In the genomic region with DNA sequence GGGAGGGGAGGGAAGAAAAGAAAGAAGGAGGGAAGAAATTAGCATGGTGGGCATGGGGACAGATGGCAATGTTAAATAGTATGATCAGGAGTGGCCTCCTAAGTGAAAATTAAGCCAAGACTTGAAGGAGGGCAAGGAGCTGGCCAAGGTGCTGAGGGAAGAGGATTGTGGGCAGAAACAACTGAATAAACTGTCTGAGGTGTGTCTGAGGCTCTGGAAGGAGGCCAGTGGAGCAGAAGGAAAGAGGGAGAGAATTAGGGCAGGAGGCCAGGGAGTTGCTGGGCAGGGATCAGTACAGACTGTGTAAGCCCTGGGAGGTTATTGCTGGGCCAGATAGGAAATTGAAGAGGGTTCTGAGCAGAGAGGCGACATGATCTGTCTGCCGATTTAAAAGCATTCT, we compare ENCODE assay signal across 13 cellular contexts. TPM values are rescaled to one million over a fixed set of nuclear protein-coding genes. Genes with fewer than 3 reads are reported as not detected.
DNase-seq lines count a peak whose midpoint lies in the region; ATAC-seq and TF ChIP-seq lines count a peak whose summit lies in the region.
"Had no signal": no experiment of that assay in that cellular context is flagged by ENCODE, and none has a peak within 500 bp of the region (broad histone marks: within the 10 kb centered on the region; RNA-seq: fewer than 3 reads in every experiment).

No MANE protein-coding gene starts in this region.

- POLR2A ChIA-PET in PC-3 (lab: Charles Lee; ENCODE audit: unreplicated experiment): no interaction called here

- H3K4me1 ChIP-seq in PC-3 (ENCODE audit: insufficient read depth, low read length) (no peaks in the 10 kb centered on the region), endodermal cell (ENCODE audit: control insufficient read depth, insufficient read depth, low read length) (no peaks in the 10 kb centered on the region)
- H3K4me1 ChIP-seq: left lung, parathyroid adenoma had no signal

- no peaks in the 10 kb centered on the region for H3K9me3 ChIP-seq in PC-3 (ENCODE audit: low read length)
- H3K9me3 ChIP-seq in endodermal cell (ENCODE audit: control insufficient read depth, low read length): no peaks in the 10 kb centered on the region
- H3K9me3 ChIP-seq: left lung had no signal

- CTCF ChIA-PET in PC-3 (lab: Charles Lee): no interaction called here

- H3K27ac Mint-ChIP-seq in activated CD4-positive, alpha-beta T cell treated with anti-CD3 and anti-CD28 coated beads, Interleukin-2, amount 10 ng/mL, durations not matched to agents 24 days and 14 days: no peak overlapping the region
- H3K27ac Mint-ChIP-seq in endodermal cell: no peak overlapping the region
- H3K27ac Mint-ChIP-seq: activated naive CD4-positive, alpha-beta T cell treated with anti-CD3 and anti-CD28 coated beads, Interleukin-2, amount 50 U/mL, for 72 hours; B cell had no signal

- H3K4me3 ChIP-seq in PC-3 (ENCODE audit: low read length): no peak overlapping the region
- no peak overlapping the region for H3K4me3 ChIP-seq in endodermal cell (ENCODE audit: low read length)
- H3K4me3 ChIP-seq: left lung had no signal

- WGBS in endodermal cell (ENCODE audit: insufficient coverage in 1 of 2, insufficient read length in 1 of 2), 2 experiments: 91 to 100% methylated on average over 2 of the region's 2 CpGs

- H3K4me1 Mint-ChIP-seq in activated CD4-positive, alpha-beta T cell treated with anti-CD3 and anti-CD28 coated beads, Interleukin-2, amount 10 ng/mL, durations not matched to agents 24 days and 14 days: peaks cover 5% of the 10 kb centered on the region
- H3K4me1 Mint-ChIP-seq in endodermal cell: no peaks in the 10 kb centered on the region

- no peak overlapping the region for H3K9ac ChIP-seq in PC-3 (ENCODE audit: low read length)
- H3K9ac ChIP-seq in endodermal cell (ENCODE audit: extremely low read depth, low read length, poor library complexity, severe bottlenecking): no peak overlapping the region
- H3K9ac ChIP-seq: parathyroid adenoma had no signal

- no peak overlapping the region for H3K27ac ChIP-seq in PC-3 (ENCODE audit: low read length)
- no peak overlapping the region for H3K27ac ChIP-seq in endodermal cell (ENCODE audit: low read depth, low read length)
- H3K27ac ChIP-seq: left lung, parathyroid adenoma had no signal

- no peaks in the 10 kb centered on the region for H4K20me1 ChIP-seq in PC-3 (ENCODE audit: low read length)

- TF ChIP-seq CTCF in PC-3 (conservative IDR thresholded peaks at IDR 0.05; ENCODE audit: low read depth, low read length) (no peak), endodermal cell (conservative IDR thresholded peaks at IDR 0.05) (no peak)

- H3K27me3 Mint-ChIP-seq in activated CD4-positive, alpha-beta T cell treated with anti-CD3 and anti-CD28 coated beads, Interleukin-2, amount 10 ng/mL, durations not matched to agents 24 days and 14 days: no peaks in the 10 kb centered on the region
- peaks cover 2% of the 10 kb centered on the region for H3K27me3 Mint-ChIP-seq in endodermal cell (ENCODE audit: insufficient read depth)
- H3K27me3 Mint-ChIP-seq: B cell had no signal

- intact Hi-C loops in activated CD4-positive, alpha-beta T cell treated with anti-CD3 and anti-CD28 coated beads, Interleukin-2, amount 10 ng/mL, durations not matched to agents 24 days and 14 days (cut with micrococcal nuclease): no loop called here
- intact Hi-C loops in PC-3 (cut with micrococcal nuclease): no loop called here

- no peaks in the 10 kb centered on the region for H3K79me2 ChIP-seq in PC-3 (ENCODE audit: low read length)
- H3K79me2 ChIP-seq: parathyroid adenoma had no signal

- H2AFZ ChIP-seq in PC-3 (ENCODE audit: low read length): no peak overlapping the region
- H2AFZ ChIP-seq: parathyroid adenoma had no signal

- H3K4me3 Mint-ChIP-seq in activated CD4-positive, alpha-beta T cell treated with anti-CD3 and anti-CD28 coated beads, Interleukin-2, amount 10 ng/mL, durations not matched to agents 24 days and 14 days: no peak overlapping the region
- H3K4me3 Mint-ChIP-seq in endodermal cell: no peak overlapping the region
- H3K4me3 Mint-ChIP-seq: B cell had no signal

- H3K36me3 Mint-ChIP-seq in activated CD4-positive, alpha-beta T cell treated with anti-CD3 and anti-CD28 coated beads, Interleukin-2, amount 10 ng/mL, durations not matched to agents 24 days and 14 days (ENCODE audit: low read depth): no peaks in the 10 kb centered on the region
- H3K36me3 Mint-ChIP-seq in endodermal cell (ENCODE audit: low read depth): no peaks in the 10 kb centered on the region
- H3K36me3 Mint-ChIP-seq: activated naive CD4-positive, alpha-beta T cell treated with anti-CD3 and anti-CD28 coated beads, Interleukin-2, amount 50 U/mL, for 72 hours had no signal

- H3K27me3 ChIP-seq in PC-3 (ENCODE audit: low read length) (no peaks in the 10 kb centered on the region), endodermal cell (ENCODE audit: control insufficient read depth, insufficient read depth, low read length, poor library complexity, severe bottlenecking) (no peaks in the 10 kb centered on the region)
- H3K27me3 ChIP-seq: left lung had no signal

- H3K4me2 ChIP-seq in PC-3 (ENCODE audit: low read length): no peak overlapping the region

- no TSS peak for BruUV-seq in PC-3 (replicated peaks; lab: Mats Ljungman, UMichigan)

- no peaks in the 10 kb centered on the region for H3F3A ChIP-seq in PC-3 (ENCODE audit: low read length, unreplicated experiment)

- H3K9me3 Mint-ChIP-seq in activated CD4-positive, alpha-beta T cell treated with anti-CD3 and anti-CD28 coated beads, Interleukin-2, amount 10 ng/mL, durations not matched to agents 24 days and 14 days: no peaks in the 10 kb centered on the region
- no peaks in the 10 kb centered on the region for H3K9me3 Mint-ChIP-seq in endodermal cell
- H3K9me3 Mint-ChIP-seq: activated naive CD4-positive, alpha-beta T cell treated with anti-CD3 and anti-CD28 coated beads, Interleukin-2, amount 50 U/mL, for 72 hours had no signal

- no peaks in the 10 kb centered on the region for H3K36me3 ChIP-seq in PC-3 (ENCODE audit: low read depth, low read length)
- H3K36me3 ChIP-seq in endodermal cell (ENCODE audit: control insufficient read depth, insufficient read depth, low read length): no peaks in the 10 kb centered on the region
- H3K36me3 ChIP-seq: left lung had no signal

- ATAC-seq in PC-3: no peak
- ATAC-seq: activated naive CD4-positive, alpha-beta T cell treated with anti-CD3 and anti-CD28 coated beads, Interleukin-2, amount 50 U/mL, for 72 hours; left lung had no signal

- peak; percentile 60 for DNase-seq in activated CD4-positive, alpha-beta T cell treated with anti-CD3 and anti-CD28 coated beads, Interleukin-2, amount 10 ng/mL, durations not matched to agents 24 days and 14 days
- DNase-seq in activated CD4-positive, alpha-beta T cell treated with anti-CD3 and anti-CD28 coated beads for 4 hours: no peak
- peak; percentile 16 for DNase-seq in PC-3
- DNase-seq in endodermal cell: peak; percentile 80
- DNase-seq in pons (ENCODE audit: low spot score): peak; percentile 7
- DNase-seq in AML-193 (lab: John Stamatoyannopoulos, UW): no peak
- DNase-seq in KG1 (lab: John Stamatoyannopoulos, UW): no peak
- DNase-seq in NCI-H2227 treated with DMSO at 0.1 percent for 48 hours (lab: John Stamatoyannopoulos, UW): no peak
- DNase-seq: left lung; NK-92 treated with Interleukin-12 subunit alpha and Interleukin-12 subunit beta, amount 100 ng/mL, for 24 hours had no signal

- no peaks in the 10 kb centered on the region for H3K9me2 ChIP-seq in PC-3 (replicated peaks; ENCODE audit: low read length)

RNA-seq across cellular contexts. Expression of gene VKORC1L1, which starts 40.6 kb away (rescaled TPM):
- 27.9 and 31.0 TPM in 2 replicates for total RNA-seq in activated CD4-positive, alpha-beta T cell treated with anti-CD3 and anti-CD28 coated beads, Interleukin-2, amount 10 ng/mL, durations not matched to agents 24 days and 14 days
- 7.6 and 9.4 TPM in 2 replicates for total RNA-seq in PC-3 (2014; rRNA removed)
- 10 to 100 TPM; 20.7 to 24.7 TPM for total RNA-seq in endodermal cell
- polyA plus RNA-seq in endodermal cell (2013, experiment 1 of 2): 30.1 TPM
- 28.2 TPM for polyA plus RNA-seq in endodermal cell (2013, experiment 2 of 2)

Comparison
In these comparisons a context has a peak if more than half of its experiments do, and no peak if none do; other contexts are left out.
1. DNase-seq: peak in activated CD4-positive, alpha-beta T cell treated with anti-CD3 and anti-CD28 coated beads, Interleukin-2, amount 10 ng/mL, durations not matched to agents 24 days and 14 days (single experiment), PC-3 (single experiment), endodermal cell (single experiment) and pons (single experiment); none in activated CD4-positive, alpha-beta T cell treated with anti-CD3 and anti-CD28 coated beads for 4 hours (0 of 2), AML-193 (0 of 2), KG1 (single experiment) and NCI-H2227 treated with DMSO at 0.1 percent for 48 hours (single experiment).